Comparison of ENCODE assay signal across 8 cellular contexts in the genomic region with DNA sequence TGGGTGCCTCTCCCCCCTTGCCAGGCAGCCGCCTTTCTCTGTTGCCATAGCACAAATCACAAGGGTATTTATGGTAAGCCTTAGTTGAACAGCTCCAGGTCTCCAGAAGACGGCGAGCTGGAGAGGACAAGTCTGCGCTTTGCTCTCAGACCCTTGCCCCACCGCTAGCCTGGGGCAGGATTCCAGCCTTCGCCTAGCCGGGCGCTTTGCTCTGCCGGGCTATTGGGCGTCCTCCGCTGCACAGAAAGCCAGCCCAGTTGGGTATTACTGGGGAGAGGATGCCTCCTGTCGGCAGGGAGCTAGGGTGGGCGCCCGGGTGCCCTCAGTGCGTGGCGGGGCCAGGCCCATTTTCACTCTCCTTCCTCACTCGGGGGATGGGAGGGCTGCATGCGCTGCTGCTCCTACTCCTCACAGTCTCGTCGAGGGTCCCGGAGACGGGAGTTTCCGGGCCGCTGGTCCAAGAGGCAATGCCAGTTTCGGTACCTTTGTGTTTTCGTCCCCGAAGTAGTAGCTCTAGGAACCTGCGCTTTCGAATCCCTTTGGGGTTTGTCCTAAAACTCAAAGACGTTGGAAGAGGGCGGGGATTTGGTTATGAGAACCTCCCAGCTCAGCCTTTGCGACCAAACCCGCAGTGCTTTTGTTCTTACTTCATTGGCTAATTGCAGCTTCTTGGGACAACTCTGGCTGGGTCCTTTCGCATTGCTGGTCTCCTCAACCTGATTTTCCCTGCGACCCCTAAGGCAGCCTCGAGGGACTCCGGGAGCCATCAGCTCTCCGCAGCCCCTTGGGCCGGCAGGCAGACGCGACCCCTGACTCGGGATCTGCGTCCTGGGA. TPM values are rescaled to one million over a fixed set of nuclear protein-coding genes. Genes with fewer than 3 reads are reported as not detected.
A peak's percentile ranks its signal among the peaks of the same experiment; 100 is the strongest.
DNase-seq lines count a peak whose midpoint lies in the region; ATAC-seq, FAIRE-seq and TF ChIP-seq lines count a peak whose summit lies in the region.

No MANE protein-coding gene starts in this region.

- DNase-seq in NCI-H82 (lab: John Stamatoyannopoulos, UW) (peak; percentile 78), NCI-H82 treated with DMSO at 0.1 percent for 48 hours (lab: John Stamatoyannopoulos, UW; ENCODE audit: unreplicated experiment) (no peak), NOMO-1 treated with DMSO at 0.1 percent for 48 hours (lab: John Stamatoyannopoulos, UW; ENCODE audit: unreplicated experiment) (peak; percentile 71), K562 (ENCODE audit: extremely low read depth in 1 of 4, low spot score in 3 of 4) (peak in 2 of 4 experiments; percentile 28 to 53), kidney tubule cell (ENCODE audit: low spot score) (peak; percentile 47), vagina (ENCODE audit: extremely low spot score in 2 of 2) (no peak), mucosa of gallbladder (ENCODE audit: low spot score) (no peak)

- no peak for FAIRE-seq in K562 (lab: Jason Lieb, UNC)

- ATAC-seq in K562 = peak; percentile 9; the same call in 2 of the 3 replicates
- no peak for ATAC-seq in GM18868 (IDR thresholded peaks at IDR 0.05; ENCODE audit: unreplicated experiment)

- CTCF ChIA-PET in K562 (lab: Yijun Ruan, JAX; ENCODE audit: low intra/inter-chr PET ratio) = interaction anchor here (0.6 to 5.8 kb wide), 3 partner anchors 294 to 541 kb away, joined by 4 to 74 read pairs (median 42); no protein-coding TSS in a partner anchor

- H3K9me3 ChIP-seq in K562 (replicated peaks; ENCODE audit: control insufficient read depth, insufficient read depth, low read depth, low read length) (no peaks in the 10 kb centered on the region; the same call in 1 of the 2 replicates), vagina (no peaks in the 10 kb centered on the region)

- TF ChIP-seq EP300 in K562 (IDR thresholded peaks at IDR 0.05; ENCODE audit: low read length) = no peak

- POLR2A ChIA-PET in K562 (lab: Yijun Ruan, JAX) = interaction anchor here (0.8 to 0.9 kb wide), 3 partner anchors 18 to 314 kb away, joined by 3 to 4 read pairs (median 3); no protein-coding TSS in a partner anchor

- TF ChIP-seq POLR2A in K562 (conservative IDR thresholded peaks at IDR 0.05) (no peak), vagina (IDR thresholded peaks at IDR 0.05) (no peak)

- no TSS peak for BruUV-seq in K562 (replicated peaks; lab: Mats Ljungman, UMichigan)

- H3K27me3 ChIP-seq in K562 (ENCODE audit: control insufficient read depth in 2 of 2, insufficient read depth in 2 of 2, low read length in 2 of 2) = no peaks in the 10 kb centered on the region
- H3K27me3 ChIP-seq in vagina = peaks cover 27% of the 10 kb centered on the region

- H3K27ac ChIP-seq in K562 (ENCODE audit: extremely low read depth, low read depth, low read length) = no peak overlapping the region
- H3K27ac ChIP-seq in vagina = no peak overlapping the region

- intact Hi-C loops in K562 (cut with micrococcal nuclease) = loop anchor here (10.0 kb wide), 1 partner anchor 182 kb away; the partner anchor contains the start of gene HAT1
- intact Hi-C loops in vagina (cut with DNase I) = loop anchor here (10.0 kb wide), 2 partner anchors 292 to 402 kb away; no protein-coding TSS in a partner anchor

- in situ Hi-C loops in K562 (cut with MboI) = loop anchor here (5.0 to 25.0 kb wide), 4 partner anchors 289 to 1144 kb away; no protein-coding TSS in a partner anchor

- TF ChIP-seq RAD21 in K562 (CRISPR knock-in tag; conservative IDR thresholded peaks at IDR 0.05 in 1 of 2, IDR thresholded peaks at IDR 0.05 in 1 of 2) = peak; percentile 50 to 76

- no peaks in the 10 kb centered on the region for H3K9me1 ChIP-seq in K562 (ENCODE audit: control insufficient read depth, insufficient read depth, low read length)

- TF ChIP-seq CTCF in K562 (IDR thresholded peaks at IDR 0.05 in 2 of 3, conservative IDR thresholded peaks at IDR 0.05 in 1 of 3; ENCODE audit: insufficient read depth in 2 of 3, low read depth in 1 of 3, low read length in 3 of 3) = peak; percentile 54 to 62 (median 59)
- no peak for TF ChIP-seq CTCF in vagina (IDR thresholded peaks at IDR 0.05)

- WGBS in K562 (ENCODE audit: insufficient coverage, low coverage, missing lambda C conversion rate) = 50% methylated on average over 42 of the region's 43 CpGs

- H3K4me1 ChIP-seq in K562 (replicated peaks in 1 of 2; ENCODE audit: control insufficient read depth in 2 of 2, insufficient read depth in 2 of 2, low read length in 2 of 2) (peaks cover 4 to 50% of the 10 kb centered on the region in 2 experiments), vagina (peaks cover 39% of the 10 kb centered on the region)

- H4K20me1 ChIP-seq in K562 (replicated peaks; ENCODE audit: control insufficient read depth, insufficient read depth, low read length) = no peaks in the 10 kb centered on the region

- no peak overlapping the region for H3K4me2 ChIP-seq in K562 (ENCODE audit: insufficient read depth, low read length)

- no peaks in the 10 kb centered on the region for H3K36me3 ChIP-seq in K562 (ENCODE audit: control insufficient read depth, insufficient read depth, low read length)
- no peaks in the 10 kb centered on the region for H3K36me3 ChIP-seq in vagina

- peak overlapping the region in 1 of 2 experiments; percentile 80; a peak in 2 of 4 replicates for H3K9ac ChIP-seq in K562 (ENCODE audit: insufficient read depth in 1 of 2, low read depth in 2 of 2, low read length in 2 of 2)

- peak overlapping the region; percentile 32 for H2AFZ ChIP-seq in K562 (ENCODE audit: low read depth, low read length)

- H3K79me2 ChIP-seq in K562 (ENCODE audit: control insufficient read depth, insufficient read depth, low read length) = no peaks in the 10 kb centered on the region

- no peak overlapping the region for H3K4me3 ChIP-seq in K562
- H3K4me3 ChIP-seq in vagina = peak overlapping the region; percentile 3

TF ChIP-seq in K562, 482 proteins besides CTCF, POLR2A, EP300 and RAD21 (continues in another document):
- TF ChIP-seq ZZZ3 (IDR thresholded peaks at IDR 0.05) (no peak), MCM7 (IDR thresholded peaks at IDR 0.05) (no peak), ZNF740 (CRISPR knock-in tag; IDR thresholded peaks at IDR 0.05) (no peak), ZNF740 (tag; IDR thresholded peaks at IDR 0.05) (no peak)

RNA-seq across cellular contexts. Expression of gene DLX2, which starts 3.6 kb away (rescaled TPM):
- 0.76 and 1.6 TPM in 2 replicates for total RNA-seq in K562 (2011; cell fraction: chromatin; rRNA removed; ENCODE audit: low replicate concordance)
- 1.2 and 1.5 TPM in 2 replicates for total RNA-seq in K562 (2011; cell fraction: nucleolus; rRNA removed)
- 1.8 and 2.1 TPM in 2 replicates for total RNA-seq in K562 (2011; cell fraction: nucleoplasm; rRNA removed)
- total RNA-seq in K562 (2014; rRNA removed) (0.86 and 1.7 TPM in 2 replicates), K562 (2014; rRNA removed; fragmentation: Illumina TruSeq; extraction: Trizol) (0.15 and 0.29 TPM in 2 replicates), K562 (2015; rRNA removed; fragmentation: Illumina TruSeq; extraction: Trizol) (0.51 and 0.64 TPM in 2 replicates), K562 (2021) (3.6 and 4.3 TPM in 2 replicates), vagina (not detected), mucosa of gallbladder (0.14 TPM)
- polyA plus RNA-seq in K562 (2011; rRNA removed) (0.14 and 0.31 TPM in 2 replicates), K562 (2014; fragmentation: Illumina TruSeq; extraction: Trizol) (1.4 and 2.0 TPM in 2 replicates), K562 (2014; fragmentation: Nextera tagmentation; extraction: Ambion mirVana) (1 to 10 TPM in 1 of 2 experiments, under 1 TPM in 1; 0.49 to 2.1 TPM), K562 (2014; rRNA removed) (2.0 and 2.9 TPM in 2 replicates)
- 0.13 and 0.67 TPM in 2 replicates for polyA plus RNA-seq in K562 (2011; cell fraction: cytosol; rRNA removed)
- 0.83 and 1.8 TPM in 2 replicates for polyA plus RNA-seq in K562 (2011; cell fraction: nucleus; rRNA removed)
- polyA plus RNA-seq in K562 (2012) = 2.1 and 9.9 TPM in 2 replicates
- polyA minus RNA-seq in K562 (2011; rRNA and poly(A)+ RNA removed) = not detected in 2 replicates
- polyA minus RNA-seq in K562 (2011; cell fraction: cytosol; rRNA and poly(A)+ RNA removed) = 0.48 and 1.0 TPM in 2 replicates
- polyA minus RNA-seq in K562 (2011; cell fraction: nucleus; rRNA and poly(A)+ RNA removed) = 0.44 and 0.54 TPM in 2 replicates

RNA-seq across cellular contexts. Expression of gene DLX1, which starts 21.0 kb away (rescaled TPM):
- total RNA-seq in K562 (2011; cell fraction: chromatin; rRNA removed; ENCODE audit: low replicate concordance) = 20.0 and 37.1 TPM in 2 replicates
- total RNA-seq in K562 (2011; cell fraction: nucleolus; rRNA removed) = 24.7 and 25.5 TPM in 2 replicates
- total RNA-seq in K562 (2011; cell fraction: nucleoplasm; rRNA removed) = 16.4 and 21.0 TPM in 2 replicates
- 9.6 and 11.1 TPM in 2 replicates for total RNA-seq in K562 (2014; rRNA removed)
- total RNA-seq in K562 (2014; rRNA removed; fragmentation: Illumina TruSeq; extraction: Trizol) = 5.4 and 6.3 TPM in 2 replicates
- 9.8 and 9.9 TPM in 2 replicates for total RNA-seq in K562 (2015; rRNA removed; fragmentation: Illumina TruSeq; extraction: Trizol)
- 16.1 and 19.0 TPM in 2 replicates for total RNA-seq in K562 (2021)
- 8.0 and 13.5 TPM in 2 replicates for polyA plus RNA-seq in K562 (2011; rRNA removed)
- 12.3 and 14.0 TPM in 2 replicates for polyA plus RNA-seq in K562 (2011; cell fraction: cytosol; rRNA removed)
- 69.1 and 75.6 TPM in 2 replicates for polyA plus RNA-seq in K562 (2011; cell fraction: nucleus; rRNA removed)
- 12.3 and 39.4 TPM in 2 replicates for polyA plus RNA-seq in K562 (2012)
- polyA plus RNA-seq in K562 (2014; fragmentation: Illumina TruSeq; extraction: Trizol) = 13.6 and 15.6 TPM in 2 replicates
- 1 to 10 TPM; 1.9 to 2.0 TPM for polyA plus RNA-seq in K562 (2014; fragmentation: Nextera tagmentation; extraction: Ambion mirVana)
- 26.2 and 26.5 TPM in 2 replicates for polyA plus RNA-seq in K562 (2014; rRNA removed)
- 2.3 and 4.3 TPM in 2 replicates for polyA minus RNA-seq in K562 (2011; rRNA and poly(A)+ RNA removed)
- 4.1 and 9.0 TPM in 2 replicates for polyA minus RNA-seq in K562 (2011; cell fraction: cytosol; rRNA and poly(A)+ RNA removed)
- 13.7 and 28.1 TPM in 2 replicates for polyA minus RNA-seq in K562 (2011; cell fraction: nucleus; rRNA and poly(A)+ RNA removed)
- not detected for total RNA-seq in vagina
- 0.46 TPM for total RNA-seq in mucosa of gallbladder

Comparison
In these comparisons a context has a peak if more than half of its experiments do, and no peak if none do; other contexts are left out.
1. DNase-seq: peak in NCI-H82 (single experiment), NOMO-1 treated with DMSO at 0.1 percent for 48 hours (single experiment) and kidney tubule cell (single experiment); none in NCI-H82 treated with DMSO at 0.1 percent for 48 hours (single experiment), vagina (0 of 2) and mucosa of gallbladder (single experiment).
2. CTCF ChIP-seq: peak in K562 (3 of 3); none in vagina (0 of 3).